In the genomic region with DNA sequence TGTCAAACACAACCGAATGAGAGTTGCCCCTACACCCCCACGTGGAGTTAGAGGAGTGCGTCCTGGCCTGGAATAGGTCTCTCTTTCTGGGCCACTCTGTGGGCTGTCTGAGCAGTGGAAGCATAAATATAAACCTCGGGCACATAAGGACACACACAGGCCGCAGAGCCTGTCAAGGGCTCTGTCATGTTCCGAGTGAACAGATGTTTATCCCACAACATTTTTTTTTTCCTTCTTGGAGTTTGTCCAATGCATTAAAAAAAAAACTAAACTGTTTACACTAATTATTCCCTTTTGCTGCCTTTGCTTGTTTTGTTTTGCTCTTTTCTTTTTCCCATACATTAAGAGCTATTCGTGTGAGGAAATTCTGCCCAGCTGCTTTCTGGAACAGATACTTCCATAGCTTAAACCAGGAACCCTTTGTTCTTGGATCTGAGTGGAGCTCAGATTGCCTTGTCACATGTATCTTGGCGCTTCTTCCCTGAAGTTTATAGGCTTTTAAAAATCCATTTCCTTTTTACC, we compare ENCODE assay signal across 8 cellular contexts.
A peak's percentile ranks its signal among the peaks of the same experiment; 100 is the strongest.
DNase-seq lines count a peak whose midpoint lies in the region; TF ChIP-seq lines count a peak whose summit lies in the region.
"Had no signal": no experiment of that assay in that cellular context is flagged by ENCODE, and none has a peak within 500 bp of the region (broad histone marks: within the 10 kb centered on the region; RNA-seq: fewer than 3 reads in every experiment).

No MANE protein-coding gene starts in this region.

- H3K27ac ChIP-seq in breast epithelium (peak overlapping the region; percentile 50), suprapubic skin (peak overlapping the region; percentile 59)

- H3K4me1 ChIP-seq in breast epithelium (no peaks in the 10 kb centered on the region), suprapubic skin (peaks cover 50% of the 10 kb centered on the region)

- H3K36me3 Mint-ChIP-seq in endothelial cell (ENCODE audit: low read depth, unreplicated experiment) = no peaks in the 10 kb centered on the region

- H3K4me1 Mint-ChIP-seq in endothelial cell (ENCODE audit: unreplicated experiment) = no peaks in the 10 kb centered on the region

- no peak for TF ChIP-seq EP300 in suprapubic skin (IDR thresholded peaks at IDR 0.05)

- H3K4me3 ChIP-seq in LNCaP clone FGC (ENCODE audit: low read depth, low read length) (no peak overlapping the region), breast epithelium (no peak overlapping the region), suprapubic skin (no peak overlapping the region)

- no peak overlapping the region for H3K4me3 Mint-ChIP-seq in endothelial cell (ENCODE audit: unreplicated experiment)

- DNase-seq in LNCaP clone FGC (ENCODE audit: low read depth) = peak; percentile 80
- no peak for DNase-seq in breast epithelium (ENCODE audit: low spot score in 2 of 2)
- peak; percentile 61 for DNase-seq in left kidney (ENCODE audit: low read depth, low spot score)
- DNase-seq in suprapubic skin (ENCODE audit: low spot score in 2 of 2) = no peak
- no peak for DNase-seq in SHP77 treated with DMSO at 0.1 percent for 48 hours (lab: John Stamatoyannopoulos, UW)
- no peak for DNase-seq in endothelial cell (ENCODE audit: low spot score)
- DNase-seq in SW 1271 (lab: John Stamatoyannopoulos, UW) = no peak
- DNase-seq: glutamatergic neuron had no signal

- H3K27ac Mint-ChIP-seq in endothelial cell (ENCODE audit: unreplicated experiment) = no peak overlapping the region

- intact Hi-C loops in breast epithelium (cut with DNase I; ENCODE audit: low total_unique reads) = no loop called here

- WGBS in suprapubic skin = 47% methylated on average over 8 of the region's 8 CpGs

- no peaks in the 10 kb centered on the region for H3K36me3 ChIP-seq in breast epithelium
- no peaks in the 10 kb centered on the region for H3K36me3 ChIP-seq in suprapubic skin

- H3K27me3 Mint-ChIP-seq in endothelial cell (ENCODE audit: unreplicated experiment) = no peaks in the 10 kb centered on the region

- TF ChIP-seq CTCF in LNCaP clone FGC (IDR thresholded peaks at IDR 0.05; ENCODE audit: control insufficient read depth, extremely low read depth, insufficient read depth) = no peak
- TF ChIP-seq CTCF in breast epithelium (IDR thresholded peaks at IDR 0.05) = no peak
- no peak for TF ChIP-seq CTCF in suprapubic skin (IDR thresholded peaks at IDR 0.05)
- no peak for TF ChIP-seq CTCF in endothelial cell (IDR thresholded peaks at IDR 0.05; ENCODE audit: unreplicated experiment)

- H3K9me3 ChIP-seq in breast epithelium = no peaks in the 10 kb centered on the region
- no peaks in the 10 kb centered on the region for H3K9me3 ChIP-seq in suprapubic skin

- no peaks in the 10 kb centered on the region for H3K27me3 ChIP-seq in breast epithelium
- H3K27me3 ChIP-seq in suprapubic skin = no peaks in the 10 kb centered on the region

- H3K9me3 Mint-ChIP-seq in endothelial cell (ENCODE audit: unreplicated experiment) = no peaks in the 10 kb centered on the region

- TF ChIP-seq POLR2A in breast epithelium (IDR thresholded peaks at IDR 0.05) = no peak
- TF ChIP-seq POLR2A in suprapubic skin (IDR thresholded peaks at IDR 0.05) = no peak

Comparison
In these comparisons a context has a peak if more than half of its experiments do, and no peak if none do; other contexts are left out.
1. DNase-seq: peak in LNCaP clone FGC (single experiment) and left kidney (single experiment); none in breast epithelium (0 of 2), suprapubic skin (0 of 2), SHP77 treated with DMSO at 0.1 percent for 48 hours (single experiment), endothelial cell (single experiment) and SW 1271 (0 of 2).